In the genomic region with DNA sequence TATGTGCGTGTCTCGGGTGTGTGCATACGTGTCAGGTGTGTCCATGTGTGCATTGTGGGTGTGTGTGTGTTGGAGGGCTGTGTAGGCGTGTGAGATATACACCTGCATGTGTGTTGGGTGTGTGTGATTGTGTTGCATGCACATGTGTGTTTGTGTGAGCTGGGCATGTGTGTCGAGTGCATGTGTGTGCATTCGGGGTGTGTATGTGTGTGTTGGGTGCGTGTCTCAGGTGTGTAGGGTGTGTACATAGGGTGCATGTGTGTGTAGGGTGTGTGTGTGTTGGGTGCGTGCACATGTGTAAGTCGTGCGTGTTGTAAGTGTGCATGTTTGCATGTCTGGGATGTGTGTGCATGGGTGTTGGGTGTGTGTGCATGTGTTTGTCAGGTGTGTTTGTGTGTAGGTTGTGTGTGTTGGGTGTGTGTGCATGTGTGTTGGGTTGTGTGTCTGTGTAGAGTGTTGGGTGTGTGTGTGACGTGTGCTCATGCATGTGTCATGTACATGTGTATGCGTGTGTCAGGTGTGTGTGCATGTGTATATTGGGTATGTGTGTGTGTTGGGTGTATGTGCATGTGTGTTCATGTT, we compare ENCODE assay signal across 28 cellular contexts. TPM values are rescaled to one million over a fixed set of nuclear protein-coding genes. Genes with fewer than 3 reads are reported as not detected.
"Had no signal": no experiment of that assay in that cellular context is flagged by ENCODE, and none has a peak within 500 bp of the region (broad histone marks: within the 10 kb centered on the region; RNA-seq: fewer than 3 reads in every experiment).

No MANE protein-coding gene starts in this region.

- H3K27ac Mint-ChIP-seq: activated CD8-positive, alpha-beta T cell treated with anti-CD3 and anti-CD28 coated beads, Interleukin-2, amount 10 ng/mL, durations not matched to agents 7 days and 5 days; activated naive CD4-positive, alpha-beta T cell treated with anti-CD3 and anti-CD28 coated beads, Interleukin-2, amount 50 U/mL, for 24 hours; activated T-helper 1 cell treated with anti-CD3 and anti-CD28 coated beads, Interleukin-12 subunit alpha, Interleukin-12 subunit beta, Interleukin-2, Interleukin-4 antibody, amounts not matched to agents 30 ng/mL and 10 ng/mL and 1 ng/mL, durations not matched to agents 14 hours and 24 hours and 36 hours; T-helper 1 cell treated with Interleukin-12 subunit alpha and Interleukin-12 subunit beta and Interleukin-4 antibody, amounts not matched to agents 30 μg/mL and 1 μg/mL, for 36 hours had no signal

- H3K4me1 ChIP-seq: colonic mucosa, left lung, right atrium auricular region had no signal

- H3K4me3 Mint-ChIP-seq: activated CD8-positive, alpha-beta T cell treated with anti-CD3 and anti-CD28 coated beads, Interleukin-2, amount 10 ng/mL, durations not matched to agents 7 days and 5 days; activated naive CD4-positive, alpha-beta T cell treated with anti-CD3 and anti-CD28 coated beads, Interleukin-2, amount 50 U/mL, for 24 hours; activated T-helper 1 cell treated with anti-CD3 and anti-CD28 coated beads, Interleukin-12 subunit alpha, Interleukin-12 subunit beta, Interleukin-2, Interleukin-4 antibody, amounts not matched to agents 30 ng/mL and 10 ng/mL and 1 ng/mL, durations not matched to agents 14 hours and 24 hours and 36 hours; effector memory CD8-positive, alpha-beta T cell; naive thymus-derived CD4-positive, alpha-beta T cell; T-helper 1 cell treated with Interleukin-12 subunit alpha and Interleukin-12 subunit beta and Interleukin-4 antibody, amounts not matched to agents 30 μg/mL and 1 μg/mL, for 36 hours had no signal

- H3K27me3 ChIP-seq: adrenal gland, ascending aorta, colonic mucosa, hepatocyte, neutrophil, ovary, right atrium auricular region had no signal

- ATAC-seq: activated CD8-positive, alpha-beta T cell treated with anti-CD3 and anti-CD28 coated beads, Interleukin-2, amount 10 ng/mL, durations not matched to agents 7 days and 5 days; effector memory CD8-positive, alpha-beta T cell; left lung; naive thymus-derived CD4-positive, alpha-beta T cell; psoas muscle; stimulated activated naive CD8-positive, alpha-beta T cell treated with anti-CD3 and anti-CD28 coated beads, Interleukin-15, Interleukin-2, amounts not matched to agents 100 U/mL and 50 U/mL, for 24 hours had no signal

- DNase-seq: activated CD4-positive, alpha-beta T cell treated with anti-CD3 and anti-CD28 coated beads for 48 hours; activated CD4-positive, CD25-positive, alpha-beta regulatory T cell; activated CD8-positive, alpha-beta T cell treated with anti-CD3 and anti-CD28 coated beads, Interleukin-2, amount 10 ng/mL, durations not matched to agents 7 days and 5 days; activated gamma-delta T cell treated with Interleukin-2 at 50 U/mL for 16 hours; adrenal gland; colonic mucosa; dorsolateral prefrontal cortex; effector memory CD8-positive, alpha-beta T cell; kidney glomerular epithelial cell; left lung; naive thymus-derived CD4-positive, alpha-beta T cell; ovary; psoas muscle; stimulated activated CD4-positive, alpha-beta T cell treated with anti-CD3 and anti-CD28 coated beads, Interleukin-12 subunit alpha, Interleukin-12 subunit beta, amount 100 ng/mL, for 4 hours; stimulated activated CD4-positive, alpha-beta T cell treated with anti-CD3 and anti-CD28 coated beads, Interleukin-4, amount 100 ng/mL, for 4 hours; stimulated activated naive CD8-positive, alpha-beta T cell treated with anti-CD3 and anti-CD28 coated beads, Interleukin-15, Interleukin-2, amounts not matched to agents 100 U/mL and 50 U/mL, for 24 hours had no signal

- H2AFZ ChIP-seq: hepatocyte had no signal

- H3K9me3 ChIP-seq: adrenal gland, ascending aorta, colonic mucosa, left lung, neutrophil, ovary, psoas muscle, right atrium auricular region had no signal

- H3K4me1 Mint-ChIP-seq: activated naive CD4-positive, alpha-beta T cell treated with anti-CD3 and anti-CD28 coated beads, Interleukin-2, amount 50 U/mL, for 24 hours; naive thymus-derived CD4-positive, alpha-beta T cell had no signal

- H3K4me3 ChIP-seq: adrenal gland, ascending aorta, colonic mucosa, dorsolateral prefrontal cortex, hepatocyte, left lung, lung, ovary, psoas muscle, right atrium auricular region had no signal

- H3K79me2 ChIP-seq: hepatocyte had no signal

- H3K36me3 Mint-ChIP-seq: activated naive CD4-positive, alpha-beta T cell treated with anti-CD3 and anti-CD28 coated beads, Interleukin-2, amount 50 U/mL, for 24 hours; naive thymus-derived CD4-positive, alpha-beta T cell had no signal

- H3K9me3 Mint-ChIP-seq: activated naive CD4-positive, alpha-beta T cell treated with anti-CD3 and anti-CD28 coated beads, Interleukin-2, amount 50 U/mL, for 24 hours; activated T-helper 1 cell treated with anti-CD3 and anti-CD28 coated beads, Interleukin-12 subunit alpha, Interleukin-12 subunit beta, Interleukin-2, Interleukin-4 antibody, amounts not matched to agents 30 ng/mL and 10 ng/mL and 1 ng/mL, durations not matched to agents 14 hours and 24 hours and 36 hours had no signal

- H3K27ac ChIP-seq: adrenal gland, ascending aorta, colonic mucosa, dorsolateral prefrontal cortex, hepatocyte, left lung, neutrophil, ovary, psoas muscle, right atrium auricular region had no signal

- H3K4me2 ChIP-seq: hepatocyte had no signal

- H3K36me3 ChIP-seq: adrenal gland, ascending aorta, colonic mucosa, left lung, neutrophil, ovary, right atrium auricular region had no signal

- H3K27me3 Mint-ChIP-seq: activated naive CD4-positive, alpha-beta T cell treated with anti-CD3 and anti-CD28 coated beads, Interleukin-2, amount 50 U/mL, for 24 hours; effector memory CD8-positive, alpha-beta T cell; naive thymus-derived CD4-positive, alpha-beta T cell had no signal

RNA-seq across cellular contexts. Expression of gene MUC6, which starts 4.1 kb away (rescaled TPM):
- total RNA-seq: activated CD8-positive, alpha-beta T cell treated with anti-CD3 and anti-CD28 coated beads, Interleukin-2, amount 10 ng/mL, durations not matched to agents 7 days and 5 days; activated T-helper 1 cell treated with anti-CD3 and anti-CD28 coated beads, Interleukin-12 subunit alpha, Interleukin-12 subunit beta, Interleukin-2, Interleukin-4 antibody, amounts not matched to agents 30 ng/mL and 10 ng/mL and 1 ng/mL, durations not matched to agents 14 hours and 24 hours and 36 hours; ascending aorta; dorsolateral prefrontal cortex; fibroblast of villous mesenchyme; glomerular endothelial cell; hepatocyte; left lung; naive thymus-derived CD4-positive, alpha-beta T cell; psoas muscle; right atrium auricular region; subcutaneous adipose tissue; urinary bladder had no signal
- polyA plus RNA-seq: hepatocyte; naive thymus-derived CD4-positive, alpha-beta T cell; urinary bladder had no signal

RNA-seq across cellular contexts. Expression of gene MUC2, which starts 42.3 kb away (rescaled TPM):
- total RNA-seq: activated CD8-positive, alpha-beta T cell treated with anti-CD3 and anti-CD28 coated beads, Interleukin-2, amount 10 ng/mL, durations not matched to agents 7 days and 5 days; activated T-helper 1 cell treated with anti-CD3 and anti-CD28 coated beads, Interleukin-12 subunit alpha, Interleukin-12 subunit beta, Interleukin-2, Interleukin-4 antibody, amounts not matched to agents 30 ng/mL and 10 ng/mL and 1 ng/mL, durations not matched to agents 14 hours and 24 hours and 36 hours; fibroblast of villous mesenchyme; glomerular endothelial cell; left lung; naive thymus-derived CD4-positive, alpha-beta T cell; right atrium auricular region; urinary bladder had no signal
- polyA plus RNA-seq: naive thymus-derived CD4-positive, alpha-beta T cell had no signal
